ENCODE assay signal across 15 cellular contexts in the genomic region with DNA sequence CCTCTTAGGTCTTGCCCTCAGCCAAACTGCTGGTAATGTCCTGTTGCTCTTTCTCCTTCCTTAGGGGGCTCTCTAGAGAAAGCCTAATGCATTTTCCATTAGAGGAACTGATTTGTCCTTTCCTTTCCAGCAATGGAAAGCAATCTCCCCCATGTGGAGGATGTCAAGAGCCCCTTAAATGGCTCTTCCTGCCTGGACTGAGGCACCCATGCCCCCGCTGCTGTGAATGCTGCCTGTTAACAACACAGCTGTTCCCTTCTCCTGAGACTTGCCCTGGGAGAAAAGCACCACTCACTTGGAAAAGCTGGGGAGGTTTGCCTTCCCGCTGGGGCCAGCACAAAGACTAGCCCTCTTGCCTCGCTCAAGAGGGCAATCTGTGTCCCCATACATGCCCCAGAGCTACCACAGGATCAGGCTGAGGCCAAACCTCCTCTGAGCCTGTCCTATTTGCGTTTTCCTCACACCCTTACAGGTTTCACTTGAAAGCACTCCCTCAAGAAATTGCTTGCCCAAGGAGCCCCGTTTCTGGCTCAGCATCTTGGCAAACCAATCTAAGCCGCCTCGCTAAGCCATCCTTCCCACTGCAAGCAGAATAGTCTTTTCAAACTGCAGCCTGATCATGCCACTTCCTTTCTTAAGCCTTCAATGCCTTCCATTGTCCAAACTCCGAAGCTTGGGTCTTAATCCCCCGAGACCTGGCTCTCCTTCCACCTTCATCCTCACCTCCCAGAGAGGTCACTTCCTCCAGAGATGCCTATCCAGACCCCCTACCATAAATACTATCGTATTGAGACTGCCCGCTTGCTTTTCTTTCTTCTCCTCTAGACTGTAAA. TPM values are rescaled to one million over a fixed set of nuclear protein-coding genes. Genes with fewer than 3 reads are reported as not detected.
DNase-seq lines count a peak whose midpoint lies in the region; ATAC-seq and TF ChIP-seq lines count a peak whose summit lies in the region.
"Had no signal": no experiment of that assay in that cellular context is flagged by ENCODE, and none has a peak within 500 bp of the region (broad histone marks: within the 10 kb centered on the region; RNA-seq: fewer than 3 reads in every experiment).

No MANE protein-coding gene starts in this region.

- no peaks in the 10 kb centered on the region for H3K9me2 ChIP-seq in OCI-LY7 (ENCODE audit: insufficient read depth, low read length)

- BruUV-seq in mammary epithelial cell (replicated peaks; lab: Mats Ljungman, UMichigan), result no TSS peak
- no TSS peak for BruUV-seq in OCI-LY7 (replicated peaks; lab: Mats Ljungman, UMichigan)

- peaks cover 15% of the 10 kb centered on the region for H3K4me1 Mint-ChIP-seq in glutamatergic neuron (ENCODE audit: low read depth, unreplicated experiment)

- in situ Hi-C loops in mammary epithelial cell (cut with MboI; ENCODE audit: low sequenced_read_pairs in 2 of 2), result no loop called here

- no peak overlapping the region for H3K9ac ChIP-seq in mammary epithelial cell (ENCODE audit: insufficient read depth, low read length)

- TF ChIP-seq CTCF in mammary epithelial cell (conservative IDR thresholded peaks at IDR 0.05 in 1 of 2, IDR thresholded peaks at IDR 0.05 in 1 of 2; ENCODE audit: extremely low read depth in 1 of 2, insufficient read depth in 1 of 2, low read depth in 1 of 2, low read length in 2 of 2), result no peak
- no peak for TF ChIP-seq CTCF in breast epithelium (IDR thresholded peaks at IDR 0.05)
- TF ChIP-seq CTCF in OCI-LY7 (conservative IDR thresholded peaks at IDR 0.05; ENCODE audit: low read length), result 0 out of 2 replicates have a peak, but pooled peaks have one; percentile 21
- no peak for TF ChIP-seq CTCF in glutamatergic neuron (IDR thresholded peaks at IDR 0.05; ENCODE audit: partially characterized antibody, unreplicated experiment)
- TF ChIP-seq CTCF in upper lobe of left lung (IDR thresholded peaks at IDR 0.05), result no peak

- TF ChIP-seq POLR2A in breast epithelium (IDR thresholded peaks at IDR 0.05), result no peak
- no peak for TF ChIP-seq POLR2A in upper lobe of left lung (IDR thresholded peaks at IDR 0.05)

- no peaks in the 10 kb centered on the region for H3K36me3 Mint-ChIP-seq in glutamatergic neuron (ENCODE audit: unreplicated experiment)

- H3K4me2 ChIP-seq in mammary epithelial cell (ENCODE audit: insufficient read depth, low read depth, low read length) (no peak overlapping the region), OCI-LY7 (ENCODE audit: low read length) (no peak overlapping the region)

- H3K9me3 Mint-ChIP-seq in glutamatergic neuron (ENCODE audit: unreplicated experiment), result no peaks in the 10 kb centered on the region
- H3K9me3 Mint-ChIP-seq: naive B cell had no signal

- POLR2A ChIA-PET in OCI-LY7 (lab: Charles Lee), result no interaction called here

- H3K79me2 ChIP-seq in mammary epithelial cell (ENCODE audit: insufficient read depth, low read length), result no peaks in the 10 kb centered on the region
- H3K79me2 ChIP-seq in OCI-LY7 (ENCODE audit: insufficient read depth, low read depth, low read length), result no peaks in the 10 kb centered on the region

- no peak for ATAC-seq in upper lobe of left lung (ENCODE audit: low FRiP score in 2 of 2)
- ATAC-seq: activated CD8-positive, alpha-beta T cell treated with anti-CD3 and anti-CD28 coated beads, Interleukin-2, amount 10 ng/mL, durations not matched to agents 7 days and 5 days; left lung had no signal

- H3K9me3 ChIP-seq in mammary epithelial cell (replicated peaks; ENCODE audit: insufficient read depth, low read length) (no peaks in the 10 kb centered on the region), breast epithelium (no peaks in the 10 kb centered on the region), OCI-LY7 (ENCODE audit: low read length) (no peaks in the 10 kb centered on the region), upper lobe of left lung (no peaks in the 10 kb centered on the region)
- H3K9me3 ChIP-seq: left lung, thoracic aorta had no signal

- DNase-seq in mammary epithelial cell (no peak), breast epithelium (ENCODE audit: low spot score in 2 of 2) (no peak), OCI-LY7 (ENCODE audit: low spot score) (no peak), glutamatergic neuron (peak; percentile 38), superior temporal gyrus (ENCODE audit: extremely low spot score) (peak; percentile 24), GDM1 (lab: John Stamatoyannopoulos, UW) (no peak), upper lobe of left lung (no peak)
- DNase-seq in activated naive CD4-positive, alpha-beta T cell (lab: John Stamatoyannopoulos, UW), result no peak
- DNase-seq: activated CD8-positive, alpha-beta T cell treated with anti-CD3 and anti-CD28 coated beads, Interleukin-2, amount 10 ng/mL, durations not matched to agents 7 days and 5 days; activated effector memory CD4-positive, alpha-beta T cell treated with Interleukin-2 at 50 U/mL for 16 hours; left lung; naive B cell; stimulated activated CD4-positive, alpha-beta T cell treated with anti-CD3 and anti-CD28 coated beads, Interleukin-1b, Interleukin-23, amount 100 ng/mL, for 48 hours; SW 1271 had no signal

- H3K4me3 ChIP-seq in mammary epithelial cell (replicated peaks in 1 of 3; ENCODE audit: insufficient read depth in 1 of 3, low read depth in 2 of 3, low read length in 3 of 3), result no peak overlapping the region
- no peak overlapping the region for H3K4me3 ChIP-seq in breast epithelium
- H3K4me3 ChIP-seq in OCI-LY7 (ENCODE audit: low read depth, low read length, poor library complexity, severe bottlenecking), result no peak overlapping the region
- H3K4me3 ChIP-seq in upper lobe of left lung, result no peak overlapping the region
- H3K4me3 ChIP-seq: left lung, thoracic aorta had no signal

- WGBS in mammary epithelial cell (ENCODE audit: low coverage, missing lambda C conversion rate), result 31% methylated on average over 10 of the region's 11 CpGs
- 81 to 85% methylated on average over 9 to 11 of the region's 11 CpGs for WGBS in upper lobe of left lung, 2 donors

- H3K27me3 Mint-ChIP-seq in glutamatergic neuron (ENCODE audit: unreplicated experiment), result peaks cover 4% of the 10 kb centered on the region
- H3K27me3 Mint-ChIP-seq: naive B cell had no signal

- intact Hi-C loops in mammary epithelial cell (cut with micrococcal nuclease), result no loop called here
- intact Hi-C loops in breast epithelium (cut with DNase I; ENCODE audit: low total_unique reads), result no loop called here
- intact Hi-C loops in OCI-LY7 (cut with micrococcal nuclease; ENCODE audit: unreplicated experiment), result no loop called here

- H3K36me3 ChIP-seq in mammary epithelial cell (ENCODE audit: insufficient read depth, low read length) (no peaks in the 10 kb centered on the region), breast epithelium (no peaks in the 10 kb centered on the region), OCI-LY7 (ENCODE audit: insufficient read depth, low read length) (no peaks in the 10 kb centered on the region), upper lobe of left lung (no peaks in the 10 kb centered on the region)
- H3K36me3 ChIP-seq: left lung, thoracic aorta had no signal

- H3K27me3 ChIP-seq in mammary epithelial cell (ENCODE audit: insufficient read depth, low read length) (no peaks in the 10 kb centered on the region), breast epithelium (no peaks in the 10 kb centered on the region), upper lobe of left lung (no peaks in the 10 kb centered on the region)
- H3K27me3 ChIP-seq: left lung had no signal

- dilution Hi-C loops in mammary epithelial cell (cut with HindIII; ENCODE audit: low sequenced_read_pairs), result no loop called here

- peak overlapping the region; percentile 25 for H2AFZ ChIP-seq in mammary epithelial cell (ENCODE audit: low read depth, low read length)
- H2AFZ ChIP-seq in OCI-LY7 (ENCODE audit: low read length), result no peak overlapping the region

- CTCF ChIA-PET in mammary epithelial cell (lab: Charles Lee; ENCODE audit: low non-redundant PET), result no interaction called here
- CTCF ChIA-PET in OCI-LY7 (lab: Charles Lee; ENCODE audit: unreplicated experiment), result no interaction called here

- H4K20me1 ChIP-seq in mammary epithelial cell (ENCODE audit: insufficient read depth, low read length), result no peaks in the 10 kb centered on the region
- H4K20me1 ChIP-seq in OCI-LY7 (ENCODE audit: insufficient read depth, low read length), result no peaks in the 10 kb centered on the region

- peak overlapping the region; percentile 78 for H3K27ac Mint-ChIP-seq in glutamatergic neuron (ENCODE audit: unreplicated experiment)
- H3K27ac Mint-ChIP-seq: activated CD8-positive, alpha-beta T cell treated with anti-CD3 and anti-CD28 coated beads, Interleukin-2, amount 10 ng/mL, durations not matched to agents 7 days and 5 days had no signal

- H3K4me3 Mint-ChIP-seq in glutamatergic neuron (ENCODE audit: unreplicated experiment), result peak overlapping the region; percentile 28
- H3K4me3 Mint-ChIP-seq: activated CD8-positive, alpha-beta T cell treated with anti-CD3 and anti-CD28 coated beads, Interleukin-2, amount 10 ng/mL, durations not matched to agents 7 days and 5 days; naive B cell had no signal

- no peaks in the 10 kb centered on the region for H3K4me1 ChIP-seq in mammary epithelial cell (ENCODE audit: insufficient read depth, low read length)
- no peaks in the 10 kb centered on the region for H3K4me1 ChIP-seq in breast epithelium
- peaks cover 4% of the 10 kb centered on the region for H3K4me1 ChIP-seq in OCI-LY7 (ENCODE audit: insufficient read depth, low read length, poor library complexity, severe bottlenecking)
- peaks cover 0 to 4% (median 0%) of the 10 kb centered on the region in 4 donors for H3K4me1 ChIP-seq in upper lobe of left lung
- H3K4me1 ChIP-seq: left lung had no signal

- H3K27ac ChIP-seq in mammary epithelial cell (ENCODE audit: insufficient read depth, low read depth, low read length) (no peak overlapping the region), breast epithelium (no peak overlapping the region), OCI-LY7 (ENCODE audit: low read depth, low read length, poor library complexity, severe bottlenecking) (no peak overlapping the region), upper lobe of left lung (no peak overlapping the region)
- H3K27ac ChIP-seq: left lung, thoracic aorta had no signal

- no peak for TF ChIP-seq EP300 in upper lobe of left lung (IDR thresholded peaks at IDR 0.05)

RNA-seq across cellular contexts. Expression of a gene that starts 23.2 kb away (rescaled TPM):
- total RNA-seq in mammary epithelial cell (10 to 100 TPM; 17.3 to 19.7 TPM), breast epithelium (10 to 100 TPM; 26.9 to 37.0 (median 29.2) TPM), OCI-LY7 (2022) (51.2 and 53.8 TPM in 2 replicates), glutamatergic neuron (ENCODE audit: unreplicated experiment) (19.6 TPM), upper lobe of left lung (10 to 100 TPM in 4 of 6 donors, 1 to 10 TPM in 2; 7.5 to 33.4 (median 20.8) TPM)
- 12.8 TPM for polyA plus RNA-seq in mammary epithelial cell
- polyA minus RNA-seq in mammary epithelial cell, result not detected
- total RNA-seq in OCI-LY7 (2014; rRNA removed; shearing (Covaris generic)), result 33.4 and 44.0 TPM in 2 replicates

RNA-seq across cellular contexts. Expression of a gene that starts 28.1 kb away (rescaled TPM):
- 100 to 1,000 TPM in 1 of 2 donors, 10 to 100 TPM in 1; 25.0 to 101 TPM for total RNA-seq in mammary epithelial cell
- 12.4 TPM for polyA plus RNA-seq in mammary epithelial cell
- 28.7 TPM for polyA minus RNA-seq in mammary epithelial cell
- total RNA-seq in breast epithelium, result 10 to 100 TPM; 10.7 to 15.5 (median 14.7) TPM
- 173 and 180 TPM in 2 replicates for total RNA-seq in OCI-LY7 (2014; rRNA removed; shearing (Covaris generic))
- total RNA-seq in OCI-LY7 (2022), result 301 and 313 TPM in 2 replicates
- 23.7 TPM for total RNA-seq in glutamatergic neuron (ENCODE audit: unreplicated experiment)
- 100 to 1,000 TPM in 1 of 6 donors, 10 to 100 TPM in 5; 41.7 to 197 (median 64.7) TPM for total RNA-seq in upper lobe of left lung

Comparison
In these comparisons a context has a peak if more than half of its experiments do, and no peak if none do; other contexts are left out.
1. DNase-seq: peak in glutamatergic neuron (single experiment) and superior temporal gyrus (single experiment); none in mammary epithelial cell (single experiment), breast epithelium (0 of 2), OCI-LY7 (single experiment), activated naive CD4-positive, alpha-beta T cell (0 of 4), GDM1 (single experiment) and upper lobe of left lung (0 of 2).